In the genomic region with DNA sequence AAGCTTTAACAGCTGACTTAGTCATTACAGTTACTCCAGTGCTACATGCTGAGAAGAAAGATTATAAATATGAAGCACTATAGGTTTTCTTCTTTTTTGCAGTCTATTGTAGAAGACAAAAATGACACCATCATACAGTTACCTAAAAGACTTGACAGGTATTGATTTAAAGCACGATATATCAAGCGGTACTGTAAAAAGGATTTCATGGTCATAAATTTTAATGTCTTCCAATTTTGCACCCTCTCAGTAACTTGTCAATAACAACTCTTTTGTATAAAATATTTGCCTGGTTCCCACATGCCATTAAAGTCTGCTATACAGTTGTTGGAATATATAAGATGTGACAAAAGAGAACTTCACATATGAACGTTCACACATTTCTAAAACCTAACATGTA, we compare ENCODE assay signal across 21 cellular contexts.
"Had no signal": no experiment of that assay in that cellular context is flagged by ENCODE, and none has a peak within 500 bp of the region (broad histone marks: within the 10 kb centered on the region; RNA-seq: fewer than 3 reads in every experiment).

No MANE protein-coding gene starts in this region.

- H3K4me1 Mint-ChIP-seq: T-helper 17 cell had no signal

- H3K4me3 ChIP-seq: K562, SJSA1, SK-N-MC had no signal

- H3K9me3 ChIP-seq: SJSA1 had no signal

- H3K27me3 Mint-ChIP-seq: IgD-negative memory B cell, T-helper 17 cell had no signal

- H3K27ac Mint-ChIP-seq: IgD-negative memory B cell, T-helper 17 cell had no signal

- H3K4me3 Mint-ChIP-seq: IgD-negative memory B cell, T-helper 17 cell had no signal

- H3K36me3 ChIP-seq: SJSA1 had no signal

- ATAC-seq: K562, T-helper 17 cell had no signal

- H3K4me1 ChIP-seq: SJSA1 had no signal

- DNase-seq: Kasumi-1, MM.1S, NCI-H1092 treated with DMSO at 0.1 percent for 48 hours, NCI-H146, NCI-H1694 treated with DMSO at 0.1 percent for 48 hours, NCI-H1930, NCI-H2107, NCI-H2227 treated with DMSO at 0.1 percent for 48 hours, NCI-H524, NCI-H774, Right ventricle myocardium superior, RPMI8226, SIG-M5, T-helper 1 cell, T-helper 17 cell had no signal

- H3K9me3 Mint-ChIP-seq: IgD-negative memory B cell had no signal

- H3K27ac ChIP-seq: HL-60, KMS-11, SJSA1, SK-N-MC had no signal
